8 cellular contexts compared by ENCODE assay signal in genomic region chr19:40614595-40615411, GRCh38. TPM values are rescaled to one million over a fixed set of nuclear protein-coding genes. Genes with fewer than 3 reads are reported as not detected.
DNase-seq lines count a peak whose midpoint lies in the region; ATAC-seq and TF ChIP-seq lines count a peak whose summit lies in the region.

No MANE protein-coding gene starts in this region.

- ATAC-seq in SK-N-SH treated with all-trans-retinoic acid at 6 μM for 48 hours (no peak), right cardiac atrium (peak; percentile 73 to 79), HG02870 (IDR thresholded peaks at IDR 0.05; ENCODE audit: unreplicated experiment) (no peak), GM21390 (IDR thresholded peaks at IDR 0.05; ENCODE audit: unreplicated experiment) (no peak)

- no peak overlapping the region for H3K4me2 ChIP-seq in SK-N-SH

- H2AFZ ChIP-seq in SK-N-SH (ENCODE audit: low read depth), result no peak overlapping the region

- no peaks in the 10 kb centered on the region for H3K9me2 ChIP-seq in SK-N-SH

- intact Hi-C loops in right cardiac atrium (cut with DNase I), result no loop called here

- no peak overlapping the region for H3K4me3 ChIP-seq in SK-N-SH (ENCODE audit: low read depth in 2 of 2, low read length in 1 of 2)
- H3K4me3 ChIP-seq in SK-N-MC, result peak overlapping the region; percentile 97
- peak overlapping the region; percentile 37 for H3K4me3 ChIP-seq in right cardiac atrium (ENCODE audit: low read length)
- peak overlapping the region; percentile 27 to 63 (median 61) for H3K4me3 ChIP-seq in skeletal muscle tissue (ENCODE audit: low read length in 3 of 3)

- no peak for TF ChIP-seq EP300 in SK-N-SH (IDR thresholded peaks at IDR 0.05; ENCODE audit: borderline replicate concordance in 1 of 2, low read depth in 1 of 2, low read length in 1 of 2)

- no peak for TF ChIP-seq CTCF in SK-N-SH (IDR thresholded peaks at IDR 0.05)

- CTCF ChIA-PET in SK-N-SH (lab: Yijun Ruan, JAX), result interaction anchor here (12.8 kb wide), 1 partner anchor 18 kb away, joined by 155 read pairs; no protein-coding TSS in a partner anchor

- peaks cover 5% of the 10 kb centered on the region for H3F3A ChIP-seq in SK-N-SH (replicated peaks; ENCODE audit: insufficient read depth)

- H3K4me1 ChIP-seq in SK-N-SH (ENCODE audit: control insufficient read depth in 1 of 2, insufficient read depth in 2 of 2, low read depth in 1 of 2, low read length in 1 of 2) (peaks cover 7 to 21% of the 10 kb centered on the region in 2 experiments; a peak in 2 of 4 replicates), right cardiac atrium (ENCODE audit: control insufficient read depth, insufficient read depth, low read length) (no peaks in the 10 kb centered on the region), skeletal muscle tissue (ENCODE audit: control insufficient read depth in 3 of 3, insufficient read depth in 3 of 3, low read length in 3 of 3) (peaks cover 9 to 17% (median 14%) of the 10 kb centered on the region in 3 donors)

- no peaks in the 10 kb centered on the region for H3K27me3 ChIP-seq in SK-N-SH (ENCODE audit: insufficient read depth)
- no peaks in the 10 kb centered on the region for H3K27me3 ChIP-seq in right cardiac atrium (ENCODE audit: control insufficient read depth, insufficient read depth)
- H3K27me3 ChIP-seq in skeletal muscle tissue (ENCODE audit: control insufficient read depth in 3 of 3, insufficient read depth in 3 of 3, low read length in 3 of 3), result peaks cover 0 to 3% (median 0%) of the 10 kb centered on the region in 3 donors

- H3K9me3 ChIP-seq in SK-N-SH (no peaks in the 10 kb centered on the region), SK-N-MC (ENCODE audit: low read depth, low read length) (no peaks in the 10 kb centered on the region), right cardiac atrium (ENCODE audit: control insufficient read depth, low read length) (no peaks in the 10 kb centered on the region), skeletal muscle tissue (ENCODE audit: control insufficient read depth in 3 of 3, low read length in 3 of 3) (no peaks in the 10 kb centered on the region)

- DNase-seq in SK-N-SH (peak; percentile 51), SK-N-MC (ENCODE audit: low read depth, low spot score) (peak; percentile 73), right cardiac atrium (peak; percentile 93 to 95 (median 94))
- peak; percentile 95 for DNase-seq in activated naive CD8-positive, alpha-beta T cell treated with anti-CD3 and anti-CD28 coated beads, Interleukin-2, amount 50 U/mL, for 16 hours (ENCODE audit: low read depth, low spot score)

- TF ChIP-seq RAD21 in SK-N-SH (IDR thresholded peaks at IDR 0.05; ENCODE audit: low read length), result no peak

- no peak overlapping the region for H3K9ac ChIP-seq in SK-N-SH
- H3K9ac ChIP-seq in SK-N-MC (ENCODE audit: insufficient read length), result peak overlapping the region; percentile 68
- H3K9ac ChIP-seq in skeletal muscle tissue (ENCODE audit: low read depth in 1 of 3, low read length in 3 of 3), result peak overlapping the region in 1 of 3 donors; percentile 45

- POLR2A ChIA-PET in SK-N-SH (lab: Yijun Ruan, JAX), result no interaction called here

- no peaks in the 10 kb centered on the region for H4K20me1 ChIP-seq in SK-N-SH (ENCODE audit: insufficient read depth)

- no peak overlapping the region for H3K27ac ChIP-seq in SK-N-SH (ENCODE audit: low read depth in 2 of 2, low read length in 1 of 2)
- peak overlapping the region; percentile 95 for H3K27ac ChIP-seq in SK-N-MC
- H3K27ac ChIP-seq in right cardiac atrium (ENCODE audit: low read length), result peak overlapping the region; percentile 77
- H3K27ac ChIP-seq in skeletal muscle tissue (ENCODE audit: low read depth, low read length), result no peak overlapping the region

- H3K36me3 ChIP-seq in SK-N-SH (replicated peaks in 1 of 2; ENCODE audit: control insufficient read depth in 1 of 2, insufficient read depth in 2 of 2, low read length in 1 of 2) (no peaks in the 10 kb centered on the region), SK-N-MC (ENCODE audit: insufficient read depth, low read length) (peaks cover 23% of the 10 kb centered on the region), skeletal muscle tissue (ENCODE audit: control insufficient read depth in 3 of 3, insufficient read depth in 3 of 3, low read length in 3 of 3) (peaks cover 0 to 12% (median 5%) of the 10 kb centered on the region in 3 donors)

- no peaks in the 10 kb centered on the region for H3K79me2 ChIP-seq in SK-N-SH (ENCODE audit: insufficient read depth)

- 74% methylated on average over 28 of the region's 29 CpGs for WGBS in SK-N-SH (ENCODE audit: low lambda C conversion rate)
- WGBS in right cardiac atrium, result 19% methylated on average over 29 of the region's 29 CpGs

TF ChIP-seq in SK-N-SH, 30 proteins besides CTCF, POLR2A, EP300 and RAD21:
- TF ChIP-seq FOSL2 (IDR thresholded peaks at IDR 0.05; ENCODE audit: borderline replicate concordance, low read depth) (no peak), SIN3A (IDR thresholded peaks at IDR 0.05; ENCODE audit: borderline replicate concordance, low read depth, low read length) (no peak), NRF1 (IDR thresholded peaks at IDR 0.05; ENCODE audit: low read depth, low read length) (no peak)

TF ChIP-seq in SK-N-SH treated with all-trans-retinoic acid at 6 μM for 48 hours, 23 proteins besides CTCF, POLR2A, EP300 and RAD21 (continues in another document):
- no peak for TF ChIP-seq CREB5 (CRISPR knock-in tag; IDR thresholded peaks at IDR 0.05; ENCODE audit: low read depth)
- TF ChIP-seq ISL1 (CRISPR knock-in tag; IDR thresholded peaks at IDR 0.05), result no peak
- TF ChIP-seq TCF4 (CRISPR knock-in tag; IDR thresholded peaks at IDR 0.05; ENCODE audit: borderline replicate concordance), result no peak
- TF ChIP-seq SNAI2 (CRISPR knock-in tag; IDR thresholded peaks at IDR 0.05), result no peak
- no peak for TF ChIP-seq ZNF70 (CRISPR knock-in tag; IDR thresholded peaks at IDR 0.05)
- TF ChIP-seq OSR1 (CRISPR knock-in tag; IDR thresholded peaks at IDR 0.05), result no peak
- TF ChIP-seq ESRRG (CRISPR knock-in tag; IDR thresholded peaks at IDR 0.05), result no peak
- TF ChIP-seq BACH2 (CRISPR knock-in tag; IDR thresholded peaks at IDR 0.05; ENCODE audit: borderline replicate concordance), result no peak
- no peak for TF ChIP-seq CSRNP3 (CRISPR knock-in tag; IDR thresholded peaks at IDR 0.05)
- TF ChIP-seq ZNF565 (CRISPR knock-in tag; conservative IDR thresholded peaks at IDR 0.05; ENCODE audit: low read depth), result no peak
- TF ChIP-seq ARNTL (CRISPR knock-in tag; IDR thresholded peaks at IDR 0.05; ENCODE audit: borderline replicate concordance, low read depth), result no peak
- no peak for TF ChIP-seq TOX (CRISPR knock-in tag; IDR thresholded peaks at IDR 0.05; ENCODE audit: borderline replicate concordance)
- no peak for TF ChIP-seq ZNF8 (CRISPR knock-in tag; IDR thresholded peaks at IDR 0.05)

RNA-seq across cellular contexts. Expression of gene LTBP4, which starts 13.6 kb away (rescaled TPM):
- 15.9 and 24.8 TPM in 2 replicates for polyA plus RNA-seq in SK-N-SH (2012; rRNA removed)
- polyA plus RNA-seq in SK-N-SH (2012; cell fraction: cytosol; rRNA removed), result 6.8 and 12.4 TPM in 2 replicates
- 185 and 324 TPM in 2 replicates for polyA plus RNA-seq in SK-N-SH (2012; cell fraction: nucleus; rRNA removed)
- 100 to 1,000 TPM; 307 to 473 (median 324) TPM for total RNA-seq in right cardiac atrium
- polyA plus RNA-seq in right cardiac atrium, result 216 TPM
- 86.6 TPM for total RNA-seq in skeletal muscle tissue

RNA-seq across cellular contexts. Expression of gene SHKBP1, which starts 38.1 kb away (rescaled TPM):
- polyA plus RNA-seq in SK-N-SH (2012; rRNA removed), result 49.1 and 62.7 TPM in 2 replicates
- 18.1 and 37.6 TPM in 2 replicates for polyA plus RNA-seq in SK-N-SH (2012; cell fraction: cytosol; rRNA removed)
- 93.4 and 94.6 TPM in 2 replicates for polyA plus RNA-seq in SK-N-SH (2012; cell fraction: nucleus; rRNA removed)
- total RNA-seq in right cardiac atrium, result 10 to 100 TPM; 19.7 to 23.0 (median 20.4) TPM
- 22.8 TPM for polyA plus RNA-seq in right cardiac atrium
- total RNA-seq in skeletal muscle tissue, result 6.3 TPM

Comparison
In these comparisons a context has a peak if more than half of its experiments do, and no peak if none do; other contexts are left out.
1. H3K27ac ChIP-seq: peak in SK-N-MC (single experiment) and right cardiac atrium (single experiment); none in SK-N-SH (0 of 2) and skeletal muscle tissue (single experiment).
2. H3K4me3 ChIP-seq: peak in SK-N-MC (single experiment), right cardiac atrium (single experiment) and skeletal muscle tissue (3 of 3); none in SK-N-SH (0 of 2).
3. ATAC-seq: peak in right cardiac atrium (2 of 2); none in SK-N-SH treated with all-trans-retinoic acid at 6 μM for 48 hours (single experiment), HG02870 (single experiment) and GM21390 (single experiment).
4. Peak in every context shown above with its lines, with median percentiles within 50 percentile points of each other: DNase-seq.